Comparison of ENCODE assay signal across 28 cellular contexts in genomic region chr5:67549947-67550346, GRCh38.
"Had no signal": no experiment of that assay in that cellular context is flagged by ENCODE, and none has a peak within 500 bp of the region (broad histone marks: within the 10 kb centered on the region; RNA-seq: fewer than 3 reads in every experiment).

No MANE protein-coding gene starts in this region.

- H3K36me3 Mint-ChIP-seq: natural killer cell treated with Interleukin-12 subunit alpha and Interleukin-12 subunit beta and Interleukin-15 and Interleukin-18, amount 100 ng/mL, for 72 hours; stimulated activated memory B cell treated with anti-CD40 and anti-IgM and Interleukin-4, amounts not matched to agents 10 μg/mL and 1 μg/mL and 100 μg/mL, for 72 hours had no signal

- H3K4me3 ChIP-seq: coronary artery, esophagus squamous epithelium, heart right ventricle, lower lobe of right lung, pancreas, right lobe of liver, smooth muscle cell, vagina had no signal

- H3K9me3 ChIP-seq: esophagus squamous epithelium, heart right ventricle, lower lobe of right lung, neutrophil, pancreas, right lobe of liver, vagina had no signal

- H3K27me3 ChIP-seq: esophagus squamous epithelium, heart right ventricle, neutrophil, pancreas, right lobe of liver, vagina had no signal

- H3K27me3 Mint-ChIP-seq: effector memory CD8-positive, alpha-beta T cell; naive B cell; natural killer cell treated with Interleukin-12 subunit alpha and Interleukin-12 subunit beta and Interleukin-15 and Interleukin-18, amount 100 ng/mL, for 72 hours; progenitor cell of endocrine pancreas; stimulated activated memory B cell treated with anti-CD40 and anti-IgM and Interleukin-4, amounts not matched to agents 10 μg/mL and 1 μg/mL and 100 μg/mL, for 72 hours had no signal

- ATAC-seq: effector memory CD8-positive, alpha-beta T cell; natural killer cell treated with Interleukin-12 subunit alpha and Interleukin-12 subunit beta and Interleukin-15 and Interleukin-18, amount 100 ng/mL, for 72 hours; stimulated activated memory B cell treated with anti-CD40 and anti-IgM and Interleukin-4, amounts not matched to agents 10 μg/mL and 1 μg/mL and 100 μg/mL, for 72 hours; stimulated activated naive CD8-positive, alpha-beta T cell treated with anti-CD3 and anti-CD28 coated beads, Interleukin-15, Interleukin-2, amounts not matched to agents 100 U/mL and 50 U/mL, for 24 hours had no signal

- H3K4me3 Mint-ChIP-seq: effector memory CD8-positive, alpha-beta T cell; immature natural killer cell; naive B cell; natural killer cell treated with Interleukin-12 subunit alpha and Interleukin-12 subunit beta and Interleukin-15 and Interleukin-18, amount 100 ng/mL, for 72 hours; neural crest cell; stimulated activated memory B cell treated with anti-CD40 and anti-IgM and Interleukin-4, amounts not matched to agents 10 μg/mL and 1 μg/mL and 100 μg/mL, for 72 hours had no signal

- H3K27ac ChIP-seq: coronary artery, esophagus squamous epithelium, heart right ventricle, neutrophil, pancreas, vagina had no signal

- H3K36me3 ChIP-seq: esophagus squamous epithelium, heart right ventricle, lower lobe of right lung, neutrophil, pancreas, right lobe of liver, vagina had no signal

- H3K4me2 ChIP-seq: smooth muscle cell had no signal

- H3K9me3 Mint-ChIP-seq: effector memory CD8-positive, alpha-beta T cell; natural killer cell treated with Interleukin-12 subunit alpha and Interleukin-12 subunit beta and Interleukin-15 and Interleukin-18, amount 100 ng/mL, for 72 hours; neural crest cell had no signal

- H3K4me1 ChIP-seq: vagina had no signal

- DNase-seq: effector memory CD8-positive, alpha-beta T cell; erythroblast; esophagus squamous epithelium; foreskin melanocyte; glutamatergic neuron; heart right ventricle; hippocampal formation; immature natural killer cell; islet precursor cell; kidney glomerular epithelial cell; left ventricle myocardium superior; lower lobe of right lung; naive B cell; pancreas; stimulated activated CD4-positive, alpha-beta T cell treated with anti-CD3 and anti-CD28 coated beads, Interleukin-12 subunit alpha, Interleukin-12 subunit beta, amount 100 ng/mL, for 4 hours; stimulated activated CD4-positive, alpha-beta T cell treated with anti-CD3 and anti-CD28 coated beads, Interleukin-1b, Interleukin-23, amount 100 ng/mL, for 48 hours; stimulated activated CD4-positive, alpha-beta T cell treated with anti-CD3 and anti-CD28 coated beads, Interleukin-4, amount 100 ng/mL, for 24 hours; stimulated activated naive CD8-positive, alpha-beta T cell treated with anti-CD3 and anti-CD28 coated beads, Interleukin-15, Interleukin-2, amounts not matched to agents 100 U/mL and 50 U/mL, for 24 hours; trophoblast cell had no signal

- H3K27ac Mint-ChIP-seq: immature natural killer cell; naive B cell; natural killer cell treated with Interleukin-12 subunit alpha and Interleukin-12 subunit beta and Interleukin-15 and Interleukin-18, amount 100 ng/mL, for 72 hours; progenitor cell of endocrine pancreas; stimulated activated memory B cell treated with anti-CD40 and anti-IgM and Interleukin-4, amounts not matched to agents 10 μg/mL and 1 μg/mL and 100 μg/mL, for 72 hours had no signal
